Comparison of ENCODE assay signal across 1 cellular context in genomic region chr10:21496285-21497176, GRCh38.
TF ChIP-seq lines count a peak whose summit lies in the region.

No MANE protein-coding gene starts in this region.

TF ChIP-seq in HepG2, 621 proteins besides CTCF, POLR2A, EP300 and RAD21 (continued from another document and continues in another):
- TF ChIP-seq MAF1 (CRISPR knock-in tag; IDR thresholded peaks at IDR 0.05; ENCODE audit: borderline replicate concordance), result peak; percentile 91
- TF ChIP-seq HCFC1 (IDR thresholded peaks at IDR 0.05; ENCODE audit: low read depth, low read length), result no peak
- TF ChIP-seq ZNF329 (CRISPR knock-in tag; IDR thresholded peaks at IDR 0.05; ENCODE audit: low read depth), result peak; percentile 88
- no peak; the same call in 1 of the 2 replicates for TF ChIP-seq ZNF646 (CRISPR knock-in tag; IDR thresholded peaks at IDR 0.05)
- TF ChIP-seq GRHL1 (CRISPR knock-in tag; conservative IDR thresholded peaks at IDR 0.05), result no peak
- TF ChIP-seq ZSCAN5A (CRISPR knock-in tag; IDR thresholded peaks at IDR 0.05; ENCODE audit: borderline replicate concordance), result no peak
- TF ChIP-seq ZNF670 (CRISPR knock-in tag; IDR thresholded peaks at IDR 0.05; ENCODE audit: borderline replicate concordance), result no peak; the same call in 1 of the 2 replicates
- TF ChIP-seq HOMEZ (CRISPR knock-in tag; IDR thresholded peaks at IDR 0.05; ENCODE audit: low read depth), result no peak
- no peak; the same call in 1 of the 2 replicates for TF ChIP-seq CHCHD3 (CRISPR knock-in tag; IDR thresholded peaks at IDR 0.05)
- no peak for TF ChIP-seq ZBTB21 (CRISPR knock-in tag; IDR thresholded peaks at IDR 0.05)
- 0 out of 2 replicates have a peak, but pooled peaks have one; percentile 32 for TF ChIP-seq ELK4 (CRISPR knock-in tag; IDR thresholded peaks at IDR 0.05; ENCODE audit: borderline replicate concordance)
- TF ChIP-seq HOXD1 (CRISPR knock-in tag; IDR thresholded peaks at IDR 0.05), result peak; percentile 78
- TF ChIP-seq ERF (CRISPR knock-in tag; IDR thresholded peaks at IDR 0.05), result no peak
- no peak; the same call in 1 of the 2 replicates for TF ChIP-seq GPN1 (CRISPR knock-in tag; IDR thresholded peaks at IDR 0.05; ENCODE audit: borderline replicate concordance)
- no peak for TF ChIP-seq ZFP1 (CRISPR knock-in tag; IDR thresholded peaks at IDR 0.05)
- TF ChIP-seq EZH2 (conservative IDR thresholded peaks at IDR 0.05; ENCODE audit: low read depth, low read length), result no peak
- TF ChIP-seq KMT2A (CRISPR knock-in tag; IDR thresholded peaks at IDR 0.05), result no peak; the same call in 1 of the 2 replicates
- no peak for TF ChIP-seq JARID2 (CRISPR knock-in tag; IDR thresholded peaks at IDR 0.05; ENCODE audit: insufficient replicate concordance)
- no peak for TF ChIP-seq GPBP1L1 (CRISPR knock-in tag; IDR thresholded peaks at IDR 0.05)
- peak; percentile 69; the same call in 1 of the 2 replicates for TF ChIP-seq ZNF574 (CRISPR knock-in tag; IDR thresholded peaks at IDR 0.05)
- TF ChIP-seq MBD4 (IDR thresholded peaks at IDR 0.05; ENCODE audit: borderline replicate concordance, low read length), result no peak
- TF ChIP-seq NR1H2 (CRISPR knock-in tag; IDR thresholded peaks at IDR 0.05; ENCODE audit: borderline replicate concordance, low read depth), result peak; percentile 58; the same call in 1 of the 2 replicates
- peak; percentile 53; the same call in 1 of the 2 replicates for TF ChIP-seq HNF4G (IDR thresholded peaks at IDR 0.05; ENCODE audit: borderline replicate concordance, low read depth, low read length)
- peak; percentile 73 for TF ChIP-seq HNF4G (CRISPR knock-in tag; IDR thresholded peaks at IDR 0.05; ENCODE audit: borderline replicate concordance, low read depth)
- TF ChIP-seq ZBTB7A (CRISPR knock-in tag; IDR thresholded peaks at IDR 0.05), result peak; percentile 72
- TF ChIP-seq NCOA5 (CRISPR knock-in tag; IDR thresholded peaks at IDR 0.05), result 0 out of 2 replicates have a peak, but pooled peaks have one; percentile 48
- TF ChIP-seq JUND (CRISPR knock-in tag; IDR thresholded peaks at IDR 0.05), result peak; percentile 49; the same call in 1 of the 2 replicates
- TF ChIP-seq ZNF530 (CRISPR knock-in tag; IDR thresholded peaks at IDR 0.05; ENCODE audit: low read depth), result 0 out of 2 replicates have a peak, but pooled peaks have one; percentile 34
- TF ChIP-seq ATF3 (CRISPR knock-in tag; IDR thresholded peaks at IDR 0.05), result no peak
- TF ChIP-seq MXD4 (CRISPR knock-in tag; IDR thresholded peaks at IDR 0.05), result peak; percentile 49; the same call in 1 of the 2 replicates
- no peak for TF ChIP-seq KDM4B (CRISPR knock-in tag; IDR thresholded peaks at IDR 0.05)
- peak; percentile 85 for TF ChIP-seq EEA1 (CRISPR knock-in tag; IDR thresholded peaks at IDR 0.05; ENCODE audit: borderline replicate concordance)
- peak; percentile 28 for TF ChIP-seq ZNF225 (CRISPR knock-in tag; IDR thresholded peaks at IDR 0.05)
- TF ChIP-seq E2F1 (CRISPR knock-in tag; IDR thresholded peaks at IDR 0.05), result no peak
